ENCODE assay signal across 8 cellular contexts in the genomic region with DNA sequence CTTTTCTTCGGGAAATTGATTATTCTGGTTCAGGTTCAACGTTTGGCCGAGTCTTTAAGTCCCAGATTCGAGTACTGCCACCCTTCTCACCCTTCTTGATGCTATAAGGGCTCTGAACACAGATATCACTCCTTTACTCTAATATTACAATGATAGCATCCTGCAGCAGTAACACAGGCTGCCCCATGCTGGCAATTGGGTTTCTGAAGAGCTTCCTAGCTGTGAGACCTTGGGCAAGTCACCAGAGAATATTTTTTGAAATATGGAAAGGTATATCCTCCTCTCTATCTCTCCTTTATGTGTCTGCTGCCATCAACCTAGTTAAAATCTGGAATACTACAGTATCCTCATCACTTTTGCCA. TPM values are rescaled to one million over a fixed set of nuclear protein-coding genes. Genes with fewer than 3 reads are reported as not detected.
DNase-seq lines count a peak whose midpoint lies in the region; ATAC-seq and TF ChIP-seq lines count a peak whose summit lies in the region.

No MANE protein-coding gene starts in this region.

- DNase-seq in right atrium auricular region (ENCODE audit: low spot score), result no peak
- DNase-seq in cardiac septum (ENCODE audit: low spot score), result no peak
- no peak for DNase-seq in middle frontal gyrus (ENCODE audit: extremely low spot score, low spot score)
- DNase-seq in NCI-H2196 (lab: John Stamatoyannopoulos, UW; ENCODE audit: unreplicated experiment), result no peak
- DNase-seq in AG08395 (ENCODE audit: low spot score), result no peak

- H3K4me1 ChIP-seq in right atrium auricular region (no peaks in the 10 kb centered on the region), ectodermal cell (ENCODE audit: control insufficient read depth, insufficient read depth, low read length) (peaks cover 5% of the 10 kb centered on the region), rectal smooth muscle tissue (ENCODE audit: control insufficient read depth, insufficient read depth, low read length) (no peaks in the 10 kb centered on the region)

- TF ChIP-seq CTCF in right atrium auricular region (IDR thresholded peaks at IDR 0.05), result no peak

- WGBS in ectodermal cell, 2 experiments, result 5 to 6% methylated on average over 4 of the region's 4 CpGs

- intact Hi-C loops in cardiac septum (cut with DNase I), result no loop called here

- H3K9me3 ChIP-seq in right atrium auricular region (no peaks in the 10 kb centered on the region), ectodermal cell (ENCODE audit: control insufficient read depth, low read length) (no peaks in the 10 kb centered on the region)

- no peaks in the 10 kb centered on the region for H3K36me3 ChIP-seq in right atrium auricular region
- H3K36me3 ChIP-seq in ectodermal cell (ENCODE audit: control insufficient read depth, insufficient read depth, low read length), result no peaks in the 10 kb centered on the region
- H3K36me3 ChIP-seq in rectal smooth muscle tissue (ENCODE audit: control insufficient read depth, insufficient read depth, low read length), result no peaks in the 10 kb centered on the region

- H3K4me3 ChIP-seq in right atrium auricular region, result peak overlapping the region; percentile 55 to 60
- H3K4me3 ChIP-seq in ectodermal cell (ENCODE audit: insufficient read depth, low read depth, low read length), result peak overlapping the region; percentile 41
- peak overlapping the region; percentile 92 for H3K4me3 ChIP-seq in rectal smooth muscle tissue (ENCODE audit: low read length)

- H3K9ac ChIP-seq in rectal smooth muscle tissue (ENCODE audit: low read length), result no peak overlapping the region

- H3K27ac ChIP-seq in right atrium auricular region (no peak overlapping the region), ectodermal cell (ENCODE audit: insufficient read depth, low read depth, low read length, poor library complexity, severe bottlenecking) (no peak overlapping the region), rectal smooth muscle tissue (ENCODE audit: low read depth, low read length) (no peak overlapping the region)

- H3K27me3 ChIP-seq in right atrium auricular region (no peaks in the 10 kb centered on the region), ectodermal cell (ENCODE audit: control insufficient read depth, insufficient read depth, low read length, poor library complexity, severe bottlenecking) (no peaks in the 10 kb centered on the region), rectal smooth muscle tissue (ENCODE audit: control insufficient read depth, insufficient read depth, low read length) (no peaks in the 10 kb centered on the region)

- peak; percentile 21 for ATAC-seq in HG03439 (IDR thresholded peaks at IDR 0.05; ENCODE audit: unreplicated experiment)

RNA-seq across cellular contexts. Expression of gene MTMR8, which starts 0.3 kb away (rescaled TPM):
- total RNA-seq in right atrium auricular region (under 1 TPM; 0.37 to 0.90 TPM), cardiac septum (0.73 TPM)
- 1.3 TPM for polyA plus RNA-seq in ectodermal cell (2013, experiment 1 of 4)
- polyA plus RNA-seq in ectodermal cell (2013, experiment 2 of 4), result 1.4 TPM
- polyA plus RNA-seq in ectodermal cell (2013, experiment 3 of 4), result 0.59 TPM
- polyA plus RNA-seq in ectodermal cell (2013, experiment 4 of 4), result 0.49 TPM

Comparison
In these comparisons a context has a peak if more than half of its experiments do, and no peak if none do; other contexts are left out.
1. H3K4me3 ChIP-seq: peak in every context shown above with its lines; median percentile 92 in rectal smooth muscle tissue; 58 in right atrium auricular region; 41 in ectodermal cell.